28 cellular contexts compared by ENCODE assay signal in genomic region chr15:77380033-77380432, GRCh38.
"Had no signal": no experiment of that assay in that cellular context is flagged by ENCODE, and none has a peak within 500 bp of the region (broad histone marks: within the 10 kb centered on the region; RNA-seq: fewer than 3 reads in every experiment).

No MANE protein-coding gene starts in this region.

- H3K4me1 ChIP-seq: pancreas, prostate gland, uterus had no signal

- H3K4me2 ChIP-seq: smooth muscle cell had no signal

- H3K4me3 ChIP-seq: pancreas, prostate gland, skin epidermis, smooth muscle cell, spleen, suprapubic skin, testis, tibial artery, transverse colon, upper lobe of right lung, uterus had no signal

- DNase-seq: naive thymus-derived CD8-positive, alpha-beta T cell; nephron progenitor cell; nucleus accumbens; pancreas; right cardiac atrium; spleen; stimulated activated CD4-positive, alpha-beta T cell treated with anti-CD3 and anti-CD28 coated beads, Interleukin-12 subunit alpha, Interleukin-12 subunit beta, amount 100 ng/mL, for 4 hours; stimulated activated CD4-positive, alpha-beta T cell treated with anti-CD3 and anti-CD28 coated beads, Interleukin-1b, Interleukin-23, amount 100 ng/mL, for 48 hours; stimulated activated CD4-positive, alpha-beta T cell treated with anti-CD3 and anti-CD28 coated beads, Interleukin-4, amount 100 ng/mL, for 1 hour; stimulated activated CD4-positive, alpha-beta T cell treated with anti-CD3 and anti-CD28 coated beads, Interleukin-4, amount 100 ng/mL, for 4 hours; stimulated activated CD8-positive, alpha-beta memory T cell treated with anti-CD3 and anti-CD28 coated beads, Interleukin-4, amount 100 ng/mL, for 48 hours; stimulated activated naive CD4-positive, alpha-beta T cell; stimulated activated naive CD8-positive, alpha-beta T cell treated with anti-CD3 and anti-CD28 coated beads, Interleukin-15, amount 100 ng/mL, for 72 hours; stimulated activated naive CD8-positive, alpha-beta T cell treated with anti-CD3 and anti-CD28 coated beads, Interleukin-15, Interleukin-2, amounts not matched to agents 100 U/mL and 50 U/mL, for 24 hours; substantia nigra; testis; tibial artery; transverse colon; upper lobe of right lung; uterus had no signal

- H3K36me3 ChIP-seq: neutrophil, pancreas, prostate gland, spleen, suprapubic skin, tibial artery, transverse colon, upper lobe of right lung, uterus had no signal

- H3K9me3 ChIP-seq: neutrophil, pancreas, prostate gland, spleen, suprapubic skin, testis, tibial artery, transverse colon, upper lobe of right lung, uterus had no signal

- H3K27me3 ChIP-seq: neutrophil, pancreas, spleen, suprapubic skin, testis, tibial artery, transverse colon, upper lobe of right lung, uterus had no signal

- FAIRE-seq: pancreas had no signal

- H3K27ac ChIP-seq: neutrophil, pancreas, prostate gland, skin epidermis, spleen, suprapubic skin, testis, tibial artery, transverse colon, upper lobe of right lung, uterus had no signal

- ATAC-seq: naive thymus-derived CD8-positive, alpha-beta T cell; natural killer cell treated with Interleukin-12 subunit alpha and Interleukin-12 subunit beta and Interleukin-15 and Interleukin-18, amount 100 ng/mL, for 72 hours; right cardiac atrium; sciatic nerve; stimulated activated memory B cell treated with anti-CD40 and anti-IgM and Interleukin-4, amounts not matched to agents 10 μg/mL and 1 μg/mL and 100 μg/mL, for 72 hours; stimulated activated naive CD8-positive, alpha-beta T cell treated with anti-CD3 and anti-CD28 coated beads, Interleukin-15, amount 100 ng/mL, for 72 hours; stimulated activated naive CD8-positive, alpha-beta T cell treated with anti-CD3 and anti-CD28 coated beads, Interleukin-15, Interleukin-2, amounts not matched to agents 100 U/mL and 50 U/mL, for 24 hours; upper lobe of right lung had no signal
